ENCODE assay signal across 8 cellular contexts in the genomic region with DNA sequence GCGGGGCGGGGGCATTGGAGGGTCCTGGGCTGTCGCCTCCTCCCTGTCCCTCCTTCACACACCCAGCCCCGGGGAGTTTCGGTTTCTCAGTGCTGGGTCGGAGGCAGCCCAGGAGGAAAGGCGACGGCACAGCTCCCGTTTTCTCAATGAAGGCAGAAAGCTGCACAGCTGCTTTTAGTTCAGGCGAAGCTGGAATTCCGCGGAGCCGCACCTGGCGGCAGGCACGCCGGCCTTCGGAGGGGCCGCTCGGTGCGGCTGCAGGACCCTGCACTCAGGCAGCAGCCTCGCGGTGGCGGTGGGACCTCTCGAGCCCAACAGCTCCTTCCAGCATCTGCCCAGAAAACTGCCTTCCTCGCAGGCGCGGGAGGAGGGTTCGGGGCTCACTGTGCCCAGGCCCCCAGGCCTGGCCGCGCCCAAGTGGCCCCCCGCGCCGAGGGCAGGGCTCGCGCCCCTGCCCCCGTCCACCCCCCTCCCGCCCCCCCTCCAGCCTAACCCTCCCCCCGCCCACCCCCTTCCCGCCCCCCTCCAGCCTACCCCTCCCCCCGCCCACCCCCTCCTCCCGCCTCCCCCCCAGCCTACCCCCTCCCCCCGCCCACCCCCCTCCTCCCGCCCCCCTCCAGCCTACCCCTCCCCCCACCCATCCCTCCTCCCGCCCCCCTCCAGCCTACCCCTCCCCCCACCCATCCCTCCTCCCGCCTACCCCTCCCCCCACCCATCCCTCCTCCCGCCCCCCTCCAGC. TPM values are rescaled to one million over a fixed set of nuclear protein-coding genes. Genes with fewer than 3 reads are reported as not detected.
A peak's percentile ranks its signal among the peaks of the same experiment; 100 is the strongest.
DNase-seq lines count a peak whose midpoint lies in the region; ATAC-seq, FAIRE-seq and TF ChIP-seq lines count a peak whose summit lies in the region.

No MANE protein-coding gene starts in this region.

- no TSS peak for BruUV-seq in MCF 10A (replicated peaks; lab: Mats Ljungman, UMichigan)

- H3K4me1 Mint-ChIP-seq in MCF 10A (ENCODE audit: insufficient read depth, unreplicated experiment), result peaks cover 14% of the 10 kb centered on the region

- WGBS in A549 (ENCODE audit: missing lambda C conversion rate), result no CpG with 5 or more reads among the region's 46 CpGs
- 3 to 19% methylated on average over 16 to 29 of the region's 46 CpGs for WGBS in GM23248 (ENCODE audit: low coverage in 1 of 2, low lambda C conversion rate in 2 of 2, missing lambda C conversion rate in 2 of 2), 2 experiments
- WGBS in mesendoderm (ENCODE audit: extremely low coverage, insufficient coverage, low lambda C conversion rate), result no CpG with 5 or more reads among the region's 46 CpGs

- no peak overlapping the region for H3K27ac Mint-ChIP-seq in MCF 10A (ENCODE audit: low read depth, unreplicated experiment)

- H3K4me1 ChIP-seq in A549 (peaks cover 16% of the 10 kb centered on the region), GM23248 (ENCODE audit: insufficient read depth) (peaks cover 6% of the 10 kb centered on the region), mesendoderm (ENCODE audit: control insufficient read depth, low read depth, low read length) (no peaks in the 10 kb centered on the region)

- peak overlapping the region; percentile 34 for H3K56ac ChIP-seq in mesendoderm (ENCODE audit: low read length)

- H3K36me3 Mint-ChIP-seq in MCF 10A (ENCODE audit: insufficient read depth, unreplicated experiment), result no peaks in the 10 kb centered on the region

- ATAC-seq in A549 (peak in 1 of 2 experiments; percentile 37; a peak in 3 of 6 replicates), GM21360 (IDR thresholded peaks at IDR 0.05; ENCODE audit: unreplicated experiment) (no peak)

- H3K27me3 Mint-ChIP-seq in MCF 10A (ENCODE audit: insufficient read depth, unreplicated experiment), result no peaks in the 10 kb centered on the region

- H4K5ac ChIP-seq in mesendoderm (ENCODE audit: low read length), result no peak overlapping the region

- TF ChIP-seq EP300 in A549 (IDR thresholded peaks at IDR 0.05), result no peak

- H3K36me3 ChIP-seq in GM23248 (ENCODE audit: low read depth) (no peaks in the 10 kb centered on the region), mesendoderm (ENCODE audit: control insufficient read depth, insufficient read depth, low read length) (no peaks in the 10 kb centered on the region)

- H3K9me3 Mint-ChIP-seq in MCF 10A (ENCODE audit: unreplicated experiment), result no peaks in the 10 kb centered on the region

- peak overlapping the region; percentile 68 for H3K4me2 ChIP-seq in A549
- peak overlapping the region; percentile 91 for H3K4me2 ChIP-seq in GM23248 (ENCODE audit: unreplicated experiment)
- peak overlapping the region; percentile 36 for H3K4me2 ChIP-seq in mesendoderm (ENCODE audit: low read length)

- no peak overlapping the region for H3K18ac ChIP-seq in mesendoderm (ENCODE audit: low read length)

- peak overlapping the region; percentile 81 for H2AFZ ChIP-seq in GM23248

- no peak overlapping the region for H2AK5ac ChIP-seq in mesendoderm (ENCODE audit: low read length)

- no peak overlapping the region for H3K4ac ChIP-seq in mesendoderm (ENCODE audit: low read depth, low read length)

- intact Hi-C loops in MCF 10A (cut with micrococcal nuclease), result loop anchor here (10.0 kb wide), 1 partner anchor 232 kb away; no protein-coding TSS in a partner anchor

- no peak for FAIRE-seq in A549 (lab: Jason Lieb, UNC)

- DNase-seq in A549 (ENCODE audit: low read depth in 1 of 2, low spot score in 1 of 2) (no peak), GM23248 (peak; percentile 52), MCF 10A (ENCODE audit: unreplicated experiment) (no peak), mesendoderm (peak; percentile 65), cerebellum (ENCODE audit: low spot score) (no peak), mesenteric fat pad (ENCODE audit: low spot score) (no peak)
- DNase-seq in effector CD4-positive, alpha-beta T cell, result no peak

- H3K9me2 ChIP-seq in GM23248 (ENCODE audit: insufficient read depth), result no peaks in the 10 kb centered on the region

- 0 out of 5 replicates have a peak, but pooled peaks of 1 of the 2 experiments have one; percentile 13 for TF ChIP-seq RAD21 in A549 (conservative IDR thresholded peaks at IDR 0.05 in 1 of 2, IDR thresholded peaks at IDR 0.05 in 1 of 2)

- H3F3A ChIP-seq in GM23248 (ENCODE audit: insufficient read depth), result no peaks in the 10 kb centered on the region

- TF ChIP-seq CTCF in A549 (IDR thresholded peaks at IDR 0.05), result no peak
- no peak for TF ChIP-seq CTCF in MCF 10A (IDR thresholded peaks at IDR 0.05; ENCODE audit: unreplicated experiment)

- H3K4me3 ChIP-seq in A549 (peak overlapping the region; percentile 41), GM23248 (peak overlapping the region; percentile 77), mesendoderm (ENCODE audit: low read length) (no peak overlapping the region)

- H4K8ac ChIP-seq in mesendoderm (ENCODE audit: low read depth, low read length), result no peak overlapping the region

- no peak for TF ChIP-seq POLR2A in A549 (IDR thresholded peaks at IDR 0.05; ENCODE audit: low read length)

- H2BK120ac ChIP-seq in mesendoderm (ENCODE audit: low read depth, low read length), result no peak overlapping the region

- POLR2A ChIA-PET in A549 (lab: Yijun Ruan, JAX) (interaction anchor here (0.5 to 1.4 kb wide), 5 partner anchors 8 to 863 kb away, joined by 3 to 8 read pairs (median 4); no protein-coding TSS in a partner anchor), MCF 10A (lab: Yijun Ruan, JAX) (interaction anchor here (0.9 to 2.9 kb wide), 3 partner anchors 8 to 228 kb away, joined by 4 to 12 read pairs (median 9); no protein-coding TSS in a partner anchor)

- no peaks in the 10 kb centered on the region for H4K20me1 ChIP-seq in GM23248 (ENCODE audit: insufficient read depth)

- H2BK5ac ChIP-seq in mesendoderm (ENCODE audit: low read length), result no peak overlapping the region

- no peak overlapping the region for H3K23ac ChIP-seq in mesendoderm (ENCODE audit: low read length)

- no peak overlapping the region for H2BK15ac ChIP-seq in mesendoderm (replicated peaks; ENCODE audit: low read depth)

- H3K9ac ChIP-seq in GM23248 (no peak overlapping the region), mesendoderm (ENCODE audit: low read length) (no peak overlapping the region)

- H3K9me3 ChIP-seq in A549, result no peaks in the 10 kb centered on the region
- no peaks in the 10 kb centered on the region for H3K9me3 ChIP-seq in GM23248 (ENCODE audit: low read depth)

- CTCF ChIA-PET in A549 (lab: Yijun Ruan, JAX), result interaction anchor here (0.5 to 1.7 kb wide), 8 partner anchors 9 to 610 kb away, joined by 3 to 6 read pairs (median 4); no protein-coding TSS in a partner anchor
- CTCF ChIA-PET in MCF 10A (lab: Yijun Ruan, JAX), result interaction anchor here (1.8 kb wide), 1 partner anchor 8 kb away, joined by 4 read pairs; no protein-coding TSS in a partner anchor

- peak overlapping the region; percentile 43 for H3K4me3 Mint-ChIP-seq in MCF 10A (ENCODE audit: unreplicated experiment)

- in situ Hi-C loops in GM23248 (cut with MboI), result no loop called here

- H3K27ac ChIP-seq in A549 (peak overlapping the region; percentile 74 to 94), GM23248 (no peak overlapping the region), mesendoderm (ENCODE audit: low read depth, low read length) (no peak overlapping the region)

- no peaks in the 10 kb centered on the region for H3K79me1 ChIP-seq in mesendoderm (ENCODE audit: low read length)

- H3K27me3 ChIP-seq in GM23248 (replicated peaks; ENCODE audit: insufficient read depth) (peaks cover 24% of the 10 kb centered on the region), mesendoderm (ENCODE audit: insufficient read depth, low read length, poor library complexity) (peaks cover 25% of the 10 kb centered on the region)

- H3K79me2 ChIP-seq in GM23248 (ENCODE audit: insufficient read depth) (no peaks in the 10 kb centered on the region), mesendoderm (ENCODE audit: control insufficient read depth, insufficient read depth, low read length) (no peaks in the 10 kb centered on the region)

TF ChIP-seq in A549, 52 proteins besides CTCF, POLR2A, EP300 and RAD21:
- 0 out of 3 replicates have a peak, but pooled peaks have one; percentile 10 for TF ChIP-seq SMC3 (IDR thresholded peaks at IDR 0.05)
- TF ChIP-seq, protein P1, sequence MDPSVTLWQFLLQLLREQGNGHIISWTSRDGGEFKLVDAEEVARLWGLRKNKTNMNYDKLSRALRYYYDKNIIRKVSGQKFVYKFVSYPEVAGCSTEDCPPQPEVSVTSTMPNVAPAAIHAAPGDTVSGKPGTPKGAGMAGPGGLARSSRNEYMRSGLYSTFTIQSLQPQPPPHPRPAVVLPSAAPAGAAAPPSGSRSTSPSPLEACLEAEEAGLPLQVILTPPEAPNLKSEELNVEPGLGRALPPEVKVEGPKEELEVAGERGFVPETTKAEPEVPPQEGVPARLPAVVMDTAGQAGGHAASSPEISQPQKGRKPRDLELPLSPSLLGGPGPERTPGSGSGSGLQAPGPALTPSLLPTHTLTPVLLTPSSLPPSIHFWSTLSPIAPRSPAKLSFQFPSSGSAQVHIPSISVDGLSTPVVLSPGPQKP (IDR thresholded peaks at IDR 0.05; ENCODE audit: low read depth, low read length), result no peak

RNA-seq across cellular contexts. Expression of a gene that starts 4.8 kb away (rescaled TPM):
- 2.1 and 3.5 TPM in 2 replicates for polyA plus RNA-seq in A549 (2011; rRNA removed)
- polyA plus RNA-seq in A549 (2012; cell fraction: cytosol; rRNA removed), result 0.49 and 0.98 TPM in 2 replicates
- 0.77 and 0.79 TPM in 2 replicates for polyA plus RNA-seq in A549 (2012; cell fraction: nucleus; rRNA removed)
- 3.1 to 3.6 TPM (median 3.6 TPM) in 3 replicates for polyA plus RNA-seq in A549 (2017; fragmentation: RNase III; extraction: RNeasy Plus Mini Kit Qiagen cat#74134 plus additional on column Dnase treatment)
- 1.5 and 1.8 TPM in 2 replicates for polyA minus RNA-seq in A549 (2011; rRNA and poly(A)+ RNA removed)
- under 0.01 TPM in 1 of 2 replicates, not detected in the other for total RNA-seq in GM23248 (2014; rRNA removed; shearing (Covaris generic))
- polyA plus RNA-seq in GM23248 (2016; fragmentation: Nextera tagmentation; extraction: Ambion mirVana), result not detected in 2 replicates
- 5.6 and 6.9 TPM in 2 replicates for total RNA-seq in MCF 10A (2022)
- 0.35 TPM for polyA plus RNA-seq in mesendoderm (2013, experiment 1 of 2)
- polyA plus RNA-seq in mesendoderm (2013, experiment 2 of 2), result 0.28 TPM
- total RNA-seq in cerebellum, result 2.4 TPM
- not detected for total RNA-seq in mesenteric fat pad

Comparison
In these comparisons a context has a peak if more than half of its experiments do, and no peak if none do; other contexts are left out.
1. DNase-seq: peak in GM23248 (single experiment) and mesendoderm (single experiment); none in A549 (0 of 2), MCF 10A (single experiment), cerebellum (single experiment), mesenteric fat pad (single experiment) and effector CD4-positive, alpha-beta T cell (single experiment).
2. H3K27ac ChIP-seq: peak in A549 (2 of 2); none in GM23248 (single experiment) and mesendoderm (single experiment).
3. H3K4me2 ChIP-seq: peak in every context shown above with its lines; median percentile 91 in GM23248; 68 in A549; 36 in mesendoderm.